Comparison of ENCODE assay signal across 20 cellular contexts in the genomic region with DNA sequence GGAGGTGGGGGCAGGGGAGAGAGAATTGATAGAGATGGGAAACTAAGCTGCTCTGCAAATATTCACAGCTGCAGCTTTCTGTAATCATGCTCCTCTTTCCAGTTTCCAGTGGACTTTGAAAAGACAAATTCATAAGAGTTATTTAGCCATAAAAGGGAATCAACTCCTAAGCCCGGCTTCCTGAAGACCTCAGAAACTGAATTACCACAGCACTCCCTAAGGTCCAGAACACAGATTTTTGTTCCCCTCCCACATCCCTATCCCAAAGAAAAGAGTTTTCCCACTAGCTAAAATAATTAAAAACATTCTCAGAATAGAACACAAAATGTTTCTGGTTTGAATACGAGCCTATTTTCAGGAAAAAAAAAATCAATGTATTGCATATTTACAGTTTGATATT.
A peak's percentile ranks its signal among the peaks of the same experiment; 100 is the strongest.
DNase-seq lines count a peak whose midpoint lies in the region; ATAC-seq and TF ChIP-seq lines count a peak whose summit lies in the region.
"Had no signal": no experiment of that assay in that cellular context is flagged by ENCODE, and none has a peak within 500 bp of the region (broad histone marks: within the 10 kb centered on the region; RNA-seq: fewer than 3 reads in every experiment).

No MANE protein-coding gene starts in this region.

- no peaks in the 10 kb centered on the region for H3K36me3 ChIP-seq in liver (ENCODE audit: control insufficient read depth in 4 of 4, insufficient read depth in 3 of 4, low read depth in 1 of 4, low read length in 3 of 4)
- no peaks in the 10 kb centered on the region for H3K36me3 ChIP-seq in right lobe of liver
- no peaks in the 10 kb centered on the region for H3K36me3 ChIP-seq in left ventricle myocardium inferior
- no peaks in the 10 kb centered on the region for H3K36me3 ChIP-seq in H7 (replicated peaks; ENCODE audit: control insufficient read depth, insufficient read depth, low read length)

- 59% methylated on average over 2 of the region's 2 CpGs for WGBS in liver
- 46% methylated on average over 2 of the region's 2 CpGs for WGBS in right lobe of liver (ENCODE audit: insufficient coverage, low coverage, low lambda C conversion rate, missing lambda C conversion rate)

- H3K27me3 ChIP-seq in liver (ENCODE audit: control insufficient read depth in 4 of 4, insufficient read depth in 4 of 4, low read length in 3 of 4) = no peaks in the 10 kb centered on the region
- no peaks in the 10 kb centered on the region for H3K27me3 ChIP-seq in right lobe of liver
- no peaks in the 10 kb centered on the region for H3K27me3 ChIP-seq in left ventricle myocardium inferior (ENCODE audit: low read depth)
- no peaks in the 10 kb centered on the region for H3K27me3 ChIP-seq in H7 (ENCODE audit: control insufficient read depth, insufficient read depth, low read length)

- H3K9me3 ChIP-seq in liver (ENCODE audit: control insufficient read depth in 4 of 4, low read length in 3 of 4) (no peaks in the 10 kb centered on the region), right lobe of liver (no peaks in the 10 kb centered on the region), left ventricle myocardium inferior (replicated peaks) (no peaks in the 10 kb centered on the region)

- DNase-seq in right lobe of liver (no peak), left ventricle myocardium inferior (no peak), sciatic nerve (ENCODE audit: low spot score) (no peak), H7 (no peak), NCI-H2081 treated with DMSO at 0.1 percent for 48 hours (lab: John Stamatoyannopoulos, UW) (no peak), NCI-H187 treated with DMSO at 0.1 percent for 48 hours (lab: John Stamatoyannopoulos, UW) (no peak)
- DNase-seq: C1 segment of cervical spinal cord; DMS153; EL; H9; NCI-H1105 treated with DMSO at 0.1 percent for 48 hours; NCI-H2029; NCI-H526 treated with DMSO at 0.1 percent for 48 hours; NK-92 treated with Interleukin-12 subunit alpha and Interleukin-12 subunit beta, amount 100 ng/mL, for 24 hours; OCI-M1 had no signal

- TF ChIP-seq RAD21 in liver (IDR thresholded peaks at IDR 0.05) = peak in 1 of 2 donors; percentile 12

- no peak overlapping the region for H3K27ac ChIP-seq in liver (ENCODE audit: low read depth in 1 of 2, low read length in 2 of 2)
- H3K27ac ChIP-seq in right lobe of liver = no peak overlapping the region
- peak overlapping the region; percentile 76 for H3K27ac ChIP-seq in left ventricle myocardium inferior (replicated peaks)
- H3K27ac ChIP-seq: KMS-11, RWPE1 had no signal

- H3K4me3 ChIP-seq in liver (ENCODE audit: low read depth in 1 of 3, low read length in 3 of 3) = no peak overlapping the region
- H3K4me3 ChIP-seq in right lobe of liver = no peak overlapping the region
- no peak overlapping the region for H3K4me3 ChIP-seq in left ventricle myocardium inferior
- no peak overlapping the region for H3K4me3 ChIP-seq in H7 (ENCODE audit: insufficient read depth, low read depth, low read length)

- TF ChIP-seq POLR2A in right lobe of liver (IDR thresholded peaks at IDR 0.05) (no peak), GM18505 (IDR thresholded peaks at IDR 0.05; ENCODE audit: borderline replicate concordance, extremely low read depth, insufficient read depth, insufficient read length) (no peak)

- intact Hi-C loops in right lobe of liver (cut with DNase I) = no loop called here
- intact Hi-C loops in left ventricle myocardium inferior (cut with micrococcal nuclease) = no loop called here
- intact Hi-C loops in sciatic nerve (cut with DNase I) = no loop called here

- H3K4me1 ChIP-seq in liver (ENCODE audit: control insufficient read depth in 4 of 4, insufficient read depth in 4 of 4, low read length in 3 of 4) (peaks cover 0 to 3% (median 0%) of the 10 kb centered on the region in 4 donors), right lobe of liver (no peaks in the 10 kb centered on the region), left ventricle myocardium inferior (peaks cover 21% of the 10 kb centered on the region)

- ATAC-seq in right lobe of liver (no peak), sciatic nerve (peak; percentile 94), GM18505 (IDR thresholded peaks at IDR 0.05; ENCODE audit: unreplicated experiment) (no peak)
- ATAC-seq: HepG2 had no signal

- no peak for TF ChIP-seq CTCF in liver (IDR thresholded peaks at IDR 0.05; ENCODE audit: low read depth, low read length, missing input control)
- TF ChIP-seq CTCF in right lobe of liver (IDR thresholded peaks at IDR 0.05) = no peak
- TF ChIP-seq CTCF in left ventricle myocardium inferior (IDR thresholded peaks at IDR 0.05; ENCODE audit: borderline replicate concordance) = no peak

- H3K9ac ChIP-seq in liver (ENCODE audit: low read depth in 1 of 2, low read length in 2 of 2) = no peak overlapping the region
- H3K9ac ChIP-seq: KMS-11 had no signal

TF ChIP-seq in liver, 16 proteins besides CTCF, POLR2A, EP300 and RAD21:
- TF ChIP-seq, protein P1, sequence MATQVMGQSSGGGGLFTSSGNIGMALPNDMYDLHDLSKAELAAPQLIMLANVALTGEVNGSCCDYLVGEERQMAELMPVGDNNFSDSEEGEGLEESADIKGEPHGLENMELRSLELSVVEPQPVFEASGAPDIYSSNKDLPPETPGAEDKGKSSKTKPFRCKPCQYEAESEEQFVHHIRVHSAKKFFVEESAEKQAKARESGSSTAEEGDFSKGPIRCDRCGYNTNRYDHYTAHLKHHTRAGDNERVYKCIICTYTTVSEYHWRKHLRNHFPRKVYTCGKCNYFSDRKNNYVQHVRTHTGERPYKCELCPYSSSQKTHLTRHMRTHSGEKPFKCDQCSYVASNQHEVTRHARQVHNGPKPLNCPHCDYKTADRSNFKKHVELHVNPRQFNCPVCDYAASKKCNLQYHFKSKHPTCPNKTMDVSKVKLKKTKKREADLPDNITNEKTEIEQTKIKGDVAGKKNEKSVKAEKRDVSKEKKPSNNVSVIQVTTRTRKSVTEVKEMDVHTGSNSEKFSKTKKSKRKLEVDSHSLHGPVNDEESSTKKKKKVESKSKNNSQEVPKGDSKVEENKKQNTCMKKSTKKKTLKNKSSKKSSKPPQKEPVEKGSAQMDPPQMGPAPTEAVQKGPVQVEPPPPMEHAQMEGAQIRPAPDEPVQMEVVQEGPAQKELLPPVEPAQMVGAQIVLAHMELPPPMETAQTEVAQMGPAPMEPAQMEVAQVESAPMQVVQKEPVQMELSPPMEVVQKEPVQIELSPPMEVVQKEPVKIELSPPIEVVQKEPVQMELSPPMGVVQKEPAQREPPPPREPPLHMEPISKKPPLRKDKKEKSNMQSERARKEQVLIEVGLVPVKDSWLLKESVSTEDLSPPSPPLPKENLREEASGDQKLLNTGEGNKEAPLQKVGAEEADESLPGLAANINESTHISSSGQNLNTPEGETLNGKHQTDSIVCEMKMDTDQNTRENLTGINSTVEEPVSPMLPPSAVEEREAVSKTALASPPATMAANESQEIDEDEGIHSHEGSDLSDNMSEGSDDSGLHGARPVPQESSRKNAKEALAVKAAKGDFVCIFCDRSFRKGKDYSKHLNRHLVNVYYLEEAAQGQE (IDR thresholded peaks at IDR 0.05) = peak; percentile 19
- no peak for TF ChIP-seq RXRA (IDR thresholded peaks at IDR 0.05)
